In the genomic region with DNA sequence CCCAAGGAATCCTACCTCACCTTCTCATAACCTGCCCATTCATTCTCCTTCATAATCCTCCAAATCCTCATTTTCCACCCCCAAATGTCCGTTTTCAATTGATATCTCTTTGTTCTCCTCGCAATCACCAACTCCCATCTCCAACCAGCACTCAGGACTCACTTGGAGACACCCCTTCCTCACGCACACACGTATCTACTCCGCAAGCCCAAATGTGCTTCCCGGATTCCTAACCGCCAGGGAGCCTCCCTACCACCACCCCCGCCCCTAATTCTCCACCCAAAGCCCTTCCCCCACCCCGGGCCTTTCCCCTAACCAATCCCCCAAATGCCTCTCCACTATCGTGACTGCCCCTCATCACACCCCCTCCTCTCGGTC, we compare ENCODE assay signal across 8 cellular contexts. TPM values are rescaled to one million over a fixed set of nuclear protein-coding genes. Genes with fewer than 3 reads are reported as not detected.
DNase-seq lines count a peak whose midpoint lies in the region; ATAC-seq and TF ChIP-seq lines count a peak whose summit lies in the region.

No MANE protein-coding gene starts in this region.

- TF ChIP-seq CTCF in body of pancreas (IDR thresholded peaks at IDR 0.05), result no peak

- H3K27me3 Mint-ChIP-seq in memory B cell, result no peaks in the 10 kb centered on the region

- H3K27ac ChIP-seq in ACC112 (ENCODE audit: low read depth, low read length) (peak overlapping the region; percentile 85), body of pancreas (peak overlapping the region; percentile 84 to 96 (median 92))

- H3K4me3 ChIP-seq in ACC112 (ENCODE audit: low read depth, low read length), result peak overlapping the region; percentile 85
- H3K4me3 ChIP-seq in body of pancreas, result peak overlapping the region; percentile 28 to 88

- intact Hi-C loops in body of pancreas (cut with DNase I), result no loop called here

- H3K4me1 Mint-ChIP-seq in memory B cell, result peaks cover 29% of the 10 kb centered on the region

- TF ChIP-seq POLR2A in body of pancreas (IDR thresholded peaks at IDR 0.05), result no peak

- WGBS in body of pancreas, 2 donors, result 1% methylated on average over 11 of the region's 11 CpGs

- peak overlapping the region; percentile 99 for H3K4me3 Mint-ChIP-seq in memory B cell

- H3K79me2 ChIP-seq in ACC112 (ENCODE audit: control insufficient read depth, insufficient read depth, low read length, unreplicated experiment), result peaks cover 79% of the 10 kb centered on the region

- H3K27ac Mint-ChIP-seq in memory B cell, result peak overlapping the region; percentile 98

- H3K4me1 ChIP-seq in ACC112 (ENCODE audit: control insufficient read depth, insufficient read depth, low read length, unreplicated experiment), result peaks cover 14% of the 10 kb centered on the region
- H3K4me1 ChIP-seq in body of pancreas, result peaks cover 30% of the 10 kb centered on the region

- H3K27me3 ChIP-seq in ACC112 (ENCODE audit: insufficient read depth, low read length) (no peaks in the 10 kb centered on the region), body of pancreas (no peaks in the 10 kb centered on the region)

- no peaks in the 10 kb centered on the region for H3K9me3 ChIP-seq in body of pancreas

- no peaks in the 10 kb centered on the region for H3K36me3 ChIP-seq in ACC112 (ENCODE audit: insufficient read depth, low read length)
- H3K36me3 ChIP-seq in body of pancreas (replicated peaks in 1 of 2; ENCODE audit: insufficient read depth in 1 of 2, low read depth in 2 of 2), result no peaks in the 10 kb centered on the region

- H3K36me3 Mint-ChIP-seq in memory B cell, result no peaks in the 10 kb centered on the region

- no peaks in the 10 kb centered on the region for H3K9me3 Mint-ChIP-seq in memory B cell

- H2AFZ ChIP-seq in ACC112 (ENCODE audit: low read length, unreplicated experiment), result no peak overlapping the region

- ATAC-seq in HG02763 (IDR thresholded peaks at IDR 0.05; ENCODE audit: unreplicated experiment), result peak; percentile 2
- no peak for ATAC-seq in body of pancreas
- no peak for ATAC-seq in memory B cell (ENCODE audit: low read depth)
- ATAC-seq in HG03097 (IDR thresholded peaks at IDR 0.05; ENCODE audit: low FRiP score, unreplicated experiment), result no peak
- ATAC-seq in HG03565 (IDR thresholded peaks at IDR 0.05; ENCODE audit: unreplicated experiment), result no peak

- no peak for DNase-seq in body of pancreas
- DNase-seq in memory B cell (ENCODE audit: low spot score in 2 of 2), result no peak
- DNase-seq in retina, result no peak
- no peak for DNase-seq in NCI-H2029 treated with DMSO at 0.1 percent for 48 hours (lab: John Stamatoyannopoulos, UW)

RNA-seq across cellular contexts. Expression of gene KCTD10, which starts 0.3 kb away (rescaled TPM):
- 10 to 100 TPM; 18.2 to 28.3 TPM for total RNA-seq in body of pancreas

RNA-seq across cellular contexts. Expression of gene UBE3B, which starts 0.6 kb away (rescaled TPM):
- 10 to 100 TPM; 18.9 to 33.9 TPM for total RNA-seq in body of pancreas
